Comparison of ENCODE assay signal across 16 cellular contexts in genomic region chr12:52263761-52264434, GRCh38. TPM values are rescaled to one million over a fixed set of nuclear protein-coding genes. Genes with fewer than 3 reads are reported as not detected.
A peak's percentile ranks its signal among the peaks of the same experiment; 100 is the strongest.
DNase-seq lines count a peak whose midpoint lies in the region; ATAC-seq, FAIRE-seq and TF ChIP-seq lines count a peak whose summit lies in the region.
"Had no signal": no experiment of that assay in that cellular context is flagged by ENCODE, and none has a peak within 500 bp of the region (broad histone marks: within the 10 kb centered on the region; RNA-seq: fewer than 3 reads in every experiment).

No MANE protein-coding gene starts in this region.

- H3K9ac ChIP-seq in HepG2 (ENCODE audit: insufficient read depth, low read depth, low read length), result no peak overlapping the region
- H3K9ac ChIP-seq in kidney (ENCODE audit: low read length in 2 of 2), result no peak overlapping the region
- H3K9ac ChIP-seq: BLaER1 had no signal

- H3K4me3 Mint-ChIP-seq in osteocyte (ENCODE audit: unreplicated experiment), result no peak overlapping the region
- H3K4me3 Mint-ChIP-seq: CD8-positive, alpha-beta memory T cell; HFFc6 had no signal

- H3K4me3 ChIP-seq in HepG2 (replicated peaks in 1 of 3; ENCODE audit: insufficient read depth in 1 of 3, low read depth in 2 of 3, low read length in 3 of 3) (no peak overlapping the region), right lobe of liver (no peak overlapping the region), kidney (ENCODE audit: low read length in 2 of 2) (no peak overlapping the region), small intestine (ENCODE audit: low read depth in 1 of 2, low read length in 2 of 2) (no peak overlapping the region)
- H3K4me3 ChIP-seq: BLaER1 had no signal

- H3K27me3 ChIP-seq in HepG2 (ENCODE audit: control insufficient read depth in 1 of 2, insufficient read depth in 2 of 2, low read length in 2 of 2), result peaks cover 0 to 2% of the 10 kb centered on the region in 2 experiments; a peak in 2 of 5 replicates
- H3K27me3 ChIP-seq in right lobe of liver, result no peaks in the 10 kb centered on the region
- peaks cover 0 to 5% of the 10 kb centered on the region in 2 donors for H3K27me3 ChIP-seq in small intestine (ENCODE audit: control insufficient read depth in 2 of 2, insufficient read depth in 2 of 2, low read length in 2 of 2)
- H3K27me3 ChIP-seq: BLaER1 had no signal

- intact Hi-C loops in HepG2 (cut with micrococcal nuclease; ENCODE audit: unreplicated experiment) (no loop called here), right lobe of liver (cut with DNase I) (no loop called here), kidney (cut with DNase I) (no loop called here)

- no peak overlapping the region for H3K4me2 ChIP-seq in HepG2 (ENCODE audit: low read depth, low read length)
- H3K4me2 ChIP-seq: BLaER1 had no signal

- TF ChIP-seq EP300 in HepG2 (IDR thresholded peaks at IDR 0.05; ENCODE audit: low read depth in 2 of 2, low read length in 2 of 2), result no peak
- TF ChIP-seq EP300 in HepG2 (CRISPR knock-in tag; IDR thresholded peaks at IDR 0.05; ENCODE audit: borderline replicate concordance), result no peak

- no peak for TF ChIP-seq POLR2A in HepG2 (IDR thresholded peaks at IDR 0.05; ENCODE audit: insufficient read depth in 1 of 2, low read depth in 2 of 2, low read length in 2 of 2)
- TF ChIP-seq POLR2A in right lobe of liver (IDR thresholded peaks at IDR 0.05), result no peak

- WGBS in HepG2 (ENCODE audit: low lambda C conversion rate), result 33% methylated on average over 3 of the region's 7 CpGs
- 71% methylated on average over 3 of the region's 7 CpGs for whole genome bisulfite sequencing in right lobe of liver (ENCODE audit: insufficient coverage, low coverage, low lambda C conversion rate, missing lambda C conversion rate)
- WGBS in small intestine, 3 donors, result 87 to 90% (median 89%) methylated on average over 7 of the region's 7 CpGs

- in situ Hi-C loops in HepG2 (cut with HindIII; ENCODE audit: extremely low pct_ligation_motif_present, low pct_unique_long_range_greater_than_20kb), result no loop called here

- no peaks in the 10 kb centered on the region for H3K4me1 ChIP-seq in HepG2 (ENCODE audit: insufficient read depth, low read length)
- H3K4me1 ChIP-seq in right lobe of liver, result no peaks in the 10 kb centered on the region
- peaks cover 0 to 4% of the 10 kb centered on the region in 2 donors for H3K4me1 ChIP-seq in kidney (ENCODE audit: control insufficient read depth in 1 of 2, insufficient read depth in 1 of 2, low read depth in 1 of 2, low read length in 2 of 2)
- no peaks in the 10 kb centered on the region for H3K4me1 ChIP-seq in small intestine (ENCODE audit: control insufficient read depth in 2 of 2, insufficient read depth in 1 of 2, low read depth in 1 of 2, low read length in 1 of 2)

- H3K27me3 Mint-ChIP-seq in osteocyte (ENCODE audit: unreplicated experiment), result no peaks in the 10 kb centered on the region

- H3K36me3 Mint-ChIP-seq in osteocyte (ENCODE audit: unreplicated experiment), result no peaks in the 10 kb centered on the region
- H3K36me3 Mint-ChIP-seq: CD8-positive, alpha-beta memory T cell had no signal

- no peak overlapping the region for H3K27ac Mint-ChIP-seq in osteocyte (ENCODE audit: unreplicated experiment)
- H3K27ac Mint-ChIP-seq: CD8-positive, alpha-beta memory T cell; HFFc6 had no signal

- CTCF ChIA-PET in HepG2 (lab: Yijun Ruan, JAX; ENCODE audit: low intra/inter-chr PET ratio, low total read pairs), result no interaction called here

- POLR2A ChIA-PET in HepG2 (lab: Yijun Ruan, JAX), result no interaction called here

- TF ChIP-seq RAD21 in HepG2 (CRISPR knock-in tag; IDR thresholded peaks at IDR 0.05), result no peak

- H3K36me3 ChIP-seq in HepG2 (replicated peaks in 1 of 2; ENCODE audit: control insufficient read depth in 1 of 2, insufficient read depth in 2 of 2, low read length in 2 of 2), result no peaks in the 10 kb centered on the region
- no peaks in the 10 kb centered on the region for H3K36me3 ChIP-seq in right lobe of liver
- no peaks in the 10 kb centered on the region for H3K36me3 ChIP-seq in kidney (ENCODE audit: control insufficient read depth in 1 of 2, insufficient read depth in 2 of 2, low read length in 2 of 2)
- no peaks in the 10 kb centered on the region for H3K36me3 ChIP-seq in small intestine (ENCODE audit: control insufficient read depth in 2 of 2, insufficient read depth in 2 of 2, low read length in 2 of 2)
- H3K36me3 ChIP-seq: BLaER1 had no signal

- ATAC-seq in HepG2 (no peak), right lobe of liver (no peak)

- H3K4me1 Mint-ChIP-seq in osteocyte (ENCODE audit: unreplicated experiment), result peaks cover 33% of the 10 kb centered on the region

- H3K27ac ChIP-seq in HepG2 (ENCODE audit: extremely low read length, insufficient read depth, low read length) (no peak overlapping the region), right lobe of liver (no peak overlapping the region), kidney (ENCODE audit: low read depth in 2 of 2, low read length in 2 of 2) (no peak overlapping the region), small intestine (ENCODE audit: low read depth in 1 of 2, low read length in 1 of 2) (no peak overlapping the region)
- H3K27ac ChIP-seq: BLaER1 had no signal

- H3K9me3 Mint-ChIP-seq in osteocyte (ENCODE audit: unreplicated experiment), result no peaks in the 10 kb centered on the region
- H3K9me3 Mint-ChIP-seq: CD8-positive, alpha-beta memory T cell; HFFc6 had no signal

- FAIRE-seq in HepG2 (lab: Jason Lieb, UNC) (no peak), kidney (lab: Jason Lieb, UNC) (no peak), small intestine (lab: Jason Lieb, UNC) (no peak)
- FAIRE-seq: HTR-8/SVneo had no signal

- no peak for TF ChIP-seq CTCF in HepG2 (CRISPR knock-in tag; IDR thresholded peaks at IDR 0.05)
- TF ChIP-seq CTCF in right lobe of liver (IDR thresholded peaks at IDR 0.05), result no peak
- no peak for TF ChIP-seq CTCF in kidney (IDR thresholded peaks at IDR 0.05; ENCODE audit: borderline replicate concordance, extremely low read depth, insufficient read depth)
- TF ChIP-seq CTCF in osteocyte (IDR thresholded peaks at IDR 0.05), result no peak

- H2AFZ ChIP-seq in HepG2 (ENCODE audit: low read length), result no peak overlapping the region

- no peaks in the 10 kb centered on the region for H3K79me2 ChIP-seq in HepG2 (ENCODE audit: insufficient read depth, low read length)

- BruUV-seq in HepG2 (replicated peaks; lab: Mats Ljungman, UMichigan), result no TSS peak

- peaks cover 12% of the 10 kb centered on the region for H3K9me3 ChIP-seq in HepG2 (ENCODE audit: low read length)
- H3K9me3 ChIP-seq in right lobe of liver, result no peaks in the 10 kb centered on the region
- no peaks in the 10 kb centered on the region for H3K9me3 ChIP-seq in kidney (ENCODE audit: control insufficient read depth in 1 of 2, low read length in 2 of 2)
- H3K9me3 ChIP-seq in small intestine (ENCODE audit: control insufficient read depth, low read depth), result no peaks in the 10 kb centered on the region

- no peak for DNase-seq in HepG2 (ENCODE audit: low spot score)
- DNase-seq in right lobe of liver, result no peak
- DNase-seq in kidney, result peak; percentile 49
- peak; percentile 17 for DNase-seq in small intestine
- DNase-seq in osteocyte (ENCODE audit: extremely low spot score, unreplicated experiment), result no peak
- DNase-seq in GDM1 (lab: John Stamatoyannopoulos, UW), result no peak
- DNase-seq in activated CD4-positive, alpha-beta T cell treated with anti-CD3 and anti-CD28 coated beads for 48 hours, result no peak
- DNase-seq: 8988T; AML-193; CD8-positive, alpha-beta memory T cell; DMS53; HCEC 1CT; HFFc6 had no signal

- no peaks in the 10 kb centered on the region for H4K20me1 ChIP-seq in HepG2 (ENCODE audit: insufficient read depth, low read length)
- H4K20me1 ChIP-seq: BLaER1 had no signal

RNA-seq across cellular contexts. Expression of gene KRT86, which starts 10.5 kb away (rescaled TPM):
- total RNA-seq in HepG2 (2016; rRNA removed; fragmentation: Illumina TruSeq; extraction: Trizol), result not detected in 2 replicates
- not detected in 2 replicates for total RNA-seq in HepG2 (2016; cell fraction: cytosol; rRNA removed; fragmentation: Illumina TruSeq; extraction: Trizol; ENCODE audit: low read depth)
- not detected in 2 replicates for total RNA-seq in HepG2 (2016; cell fraction: insoluble cytoplasmic fraction; rRNA removed; fragmentation: Illumina TruSeq; extraction: Trizol)
- not detected in 2 replicates for total RNA-seq in HepG2 (2016; cell fraction: membrane; rRNA removed; fragmentation: Illumina TruSeq; extraction: Trizol)
- total RNA-seq in HepG2 (2016; cell fraction: nucleus; rRNA removed; fragmentation: Illumina TruSeq; extraction: Trizol), result not detected in 2 replicates
- polyA plus RNA-seq in HepG2 (2011; rRNA removed), result not detected in 2 replicates
- not detected in 2 replicates for polyA plus RNA-seq in HepG2 (2011; cell fraction: cytosol; rRNA removed)
- not detected in 2 replicates for polyA plus RNA-seq in HepG2 (2011; cell fraction: nucleus; rRNA removed)
- polyA plus RNA-seq in HepG2 (2012), result not detected in 2 replicates
- not detected in 2 replicates for polyA plus RNA-seq in HepG2 (2016; cell fraction: cytosol; fragmentation: Illumina TruSeq; extraction: Trizol; ENCODE audit: low read depth)
- not detected in 2 replicates for polyA plus RNA-seq in HepG2 (2016; cell fraction: insoluble cytoplasmic fraction; fragmentation: Illumina TruSeq; extraction: Trizol; ENCODE audit: low read depth)
- not detected in 2 replicates for polyA plus RNA-seq in HepG2 (2016; cell fraction: membrane; fragmentation: Illumina TruSeq; extraction: Trizol; ENCODE audit: low read depth)
- not detected in 2 replicates for polyA plus RNA-seq in HepG2 (2016; cell fraction: nucleus; fragmentation: Illumina TruSeq; extraction: Trizol; ENCODE audit: insufficient read depth, low read depth)
- 0.61 TPM in 1 of 2 replicates, not detected in the other for polyA minus RNA-seq in HepG2 (2011; rRNA and poly(A)+ RNA removed; ENCODE audit: low replicate concordance)
- not detected in 2 replicates for polyA minus RNA-seq in HepG2 (2011; cell fraction: cytosol; rRNA and poly(A)+ RNA removed)
- not detected in 2 replicates for polyA minus RNA-seq in HepG2 (2011; cell fraction: nucleus; rRNA and poly(A)+ RNA removed)
- total RNA-seq in right lobe of liver, result not detected
- 1.3 TPM for total RNA-seq in kidney
- not detected for polyA plus RNA-seq in kidney (ENCODE audit: insufficient read depth, low read depth, low replicate concordance)
- under 1 TPM in 2 of 3 donors, not detected in 1; 0.01 to 0.54 TPM for polyA plus RNA-seq in small intestine
- total RNA-seq in osteocyte, result 0.24 TPM in 2 replicates
- polyA plus RNA-seq: CD8-positive, alpha-beta memory T cell had no signal

RNA-seq across cellular contexts. Expression of gene KRT81, which starts 27.4 kb away (rescaled TPM):
- not detected in 2 replicates for total RNA-seq in HepG2 (2016; rRNA removed; fragmentation: Illumina TruSeq; extraction: Trizol)
- not detected in 2 replicates for total RNA-seq in HepG2 (2016; cell fraction: cytosol; rRNA removed; fragmentation: Illumina TruSeq; extraction: Trizol; ENCODE audit: low read depth)
- total RNA-seq in HepG2 (2016; cell fraction: insoluble cytoplasmic fraction; rRNA removed; fragmentation: Illumina TruSeq; extraction: Trizol), result not detected in 2 replicates
- total RNA-seq in HepG2 (2016; cell fraction: membrane; rRNA removed; fragmentation: Illumina TruSeq; extraction: Trizol), result not detected in 2 replicates
- total RNA-seq in HepG2 (2016; cell fraction: nucleus; rRNA removed; fragmentation: Illumina TruSeq; extraction: Trizol), result not detected in 2 replicates
- polyA plus RNA-seq in HepG2 (2011; rRNA removed), result not detected in 2 replicates
- 0.03 TPM in 1 of 2 replicates, not detected in the other for polyA plus RNA-seq in HepG2 (2011; cell fraction: cytosol; rRNA removed)
- polyA plus RNA-seq in HepG2 (2011; cell fraction: nucleus; rRNA removed), result not detected in 2 replicates
- not detected in 2 replicates for polyA plus RNA-seq in HepG2 (2012)
- 0.08 TPM in 1 of 2 replicates, not detected in the other for polyA plus RNA-seq in HepG2 (2016; cell fraction: cytosol; fragmentation: Illumina TruSeq; extraction: Trizol; ENCODE audit: low read depth)
- not detected in 2 replicates for polyA plus RNA-seq in HepG2 (2016; cell fraction: insoluble cytoplasmic fraction; fragmentation: Illumina TruSeq; extraction: Trizol; ENCODE audit: low read depth)
- not detected in 2 replicates for polyA plus RNA-seq in HepG2 (2016; cell fraction: membrane; fragmentation: Illumina TruSeq; extraction: Trizol; ENCODE audit: low read depth)
- not detected in 2 replicates for polyA plus RNA-seq in HepG2 (2016; cell fraction: nucleus; fragmentation: Illumina TruSeq; extraction: Trizol; ENCODE audit: insufficient read depth, low read depth)
- 0.23 TPM in 1 of 2 replicates, not detected in the other for polyA minus RNA-seq in HepG2 (2011; rRNA and poly(A)+ RNA removed; ENCODE audit: low replicate concordance)
- not detected in 2 replicates for polyA minus RNA-seq in HepG2 (2011; cell fraction: cytosol; rRNA and poly(A)+ RNA removed)
- not detected in 2 replicates for polyA minus RNA-seq in HepG2 (2011; cell fraction: nucleus; rRNA and poly(A)+ RNA removed)
- total RNA-seq in right lobe of liver, result under 1 TPM in 1 of 6 experiments, not detected in 5; 0.13 TPM
- total RNA-seq in kidney, result not detected
- polyA plus RNA-seq in kidney (ENCODE audit: insufficient read depth, low read depth, low replicate concordance), result not detected
- not detected for polyA plus RNA-seq in small intestine
- 0.50 and 0.83 TPM in 2 replicates for total RNA-seq in osteocyte
- total RNA-seq: CD8-positive, alpha-beta memory T cell had no signal
- polyA plus RNA-seq: CD8-positive, alpha-beta memory T cell had no signal

RNA-seq across cellular contexts. Expression of gene KRT7, which starts 30.9 kb away (rescaled TPM):
- not detected in 2 replicates for total RNA-seq in HepG2 (2016; rRNA removed; fragmentation: Illumina TruSeq; extraction: Trizol)
- total RNA-seq in HepG2 (2016; cell fraction: cytosol; rRNA removed; fragmentation: Illumina TruSeq; extraction: Trizol; ENCODE audit: low read depth), result not detected in 2 replicates
- not detected in 2 replicates for total RNA-seq in HepG2 (2016; cell fraction: insoluble cytoplasmic fraction; rRNA removed; fragmentation: Illumina TruSeq; extraction: Trizol)
- total RNA-seq in HepG2 (2016; cell fraction: membrane; rRNA removed; fragmentation: Illumina TruSeq; extraction: Trizol), result 0.31 TPM in 1 of 2 replicates, not detected in the other
- total RNA-seq in HepG2 (2016; cell fraction: nucleus; rRNA removed; fragmentation: Illumina TruSeq; extraction: Trizol), result not detected in 2 replicates
- 0.83 TPM in 1 of 2 replicates, not detected in the other for polyA plus RNA-seq in HepG2 (2011; rRNA removed)
- 0.47 and 1.2 TPM in 2 replicates for polyA plus RNA-seq in HepG2 (2011; cell fraction: cytosol; rRNA removed)
- not detected in 2 replicates for polyA plus RNA-seq in HepG2 (2011; cell fraction: nucleus; rRNA removed)
- polyA plus RNA-seq in HepG2 (2012), result not detected in 2 replicates
- 0.34 TPM in 1 of 2 replicates, not detected in the other for polyA plus RNA-seq in HepG2 (2016; cell fraction: cytosol; fragmentation: Illumina TruSeq; extraction: Trizol; ENCODE audit: low read depth)
- not detected in 2 replicates for polyA plus RNA-seq in HepG2 (2016; cell fraction: insoluble cytoplasmic fraction; fragmentation: Illumina TruSeq; extraction: Trizol; ENCODE audit: low read depth)
- not detected in 2 replicates for polyA plus RNA-seq in HepG2 (2016; cell fraction: membrane; fragmentation: Illumina TruSeq; extraction: Trizol; ENCODE audit: low read depth)
- polyA plus RNA-seq in HepG2 (2016; cell fraction: nucleus; fragmentation: Illumina TruSeq; extraction: Trizol; ENCODE audit: insufficient read depth, low read depth), result not detected in 2 replicates
- polyA minus RNA-seq in HepG2 (2011; rRNA and poly(A)+ RNA removed; ENCODE audit: low replicate concordance), result 646 TPM in 1 of 2 replicates, not detected in the other
- 4.2 and 7.9 TPM in 2 replicates for polyA minus RNA-seq in HepG2 (2011; cell fraction: cytosol; rRNA and poly(A)+ RNA removed)
- polyA minus RNA-seq in HepG2 (2011; cell fraction: nucleus; rRNA and poly(A)+ RNA removed), result 1.5 and 2.7 TPM in 2 replicates
- 10 to 100 TPM in 3 of 6 experiments, 1 to 10 TPM in 3; 3.4 to 19.2 (median 10.7) TPM for total RNA-seq in right lobe of liver
- 1,490 TPM for total RNA-seq in kidney
- 173 TPM for polyA plus RNA-seq in kidney (ENCODE audit: insufficient read depth, low read depth, low replicate concordance)
- polyA plus RNA-seq in small intestine, result 10 to 100 TPM in 1 of 3 donors, 1 to 10 TPM in 2; 2.2 to 10.1 (median 3.9) TPM
- 168 and 178 TPM in 2 replicates for total RNA-seq in osteocyte
- polyA plus RNA-seq: CD8-positive, alpha-beta memory T cell had no signal

RNA-seq across cellular contexts. Expression of gene KRT83, which starts 57.3 kb away (rescaled TPM):
- total RNA-seq in HepG2 (2016; rRNA removed; fragmentation: Illumina TruSeq; extraction: Trizol) (not detected in 2 replicates), right lobe of liver (not detected), kidney (not detected), osteocyte (not detected in 2 replicates)
- not detected in 2 replicates for total RNA-seq in HepG2 (2016; cell fraction: cytosol; rRNA removed; fragmentation: Illumina TruSeq; extraction: Trizol; ENCODE audit: low read depth)
- not detected in 2 replicates for total RNA-seq in HepG2 (2016; cell fraction: insoluble cytoplasmic fraction; rRNA removed; fragmentation: Illumina TruSeq; extraction: Trizol)
- not detected in 2 replicates for total RNA-seq in HepG2 (2016; cell fraction: membrane; rRNA removed; fragmentation: Illumina TruSeq; extraction: Trizol)
- not detected in 2 replicates for total RNA-seq in HepG2 (2016; cell fraction: nucleus; rRNA removed; fragmentation: Illumina TruSeq; extraction: Trizol)
- polyA plus RNA-seq in HepG2 (2011; rRNA removed) (not detected in 2 replicates), kidney (ENCODE audit: insufficient read depth, low read depth, low replicate concordance) (not detected), small intestine (not detected)
- not detected in 2 replicates for polyA plus RNA-seq in HepG2 (2011; cell fraction: cytosol; rRNA removed)
- not detected in 2 replicates for polyA plus RNA-seq in HepG2 (2011; cell fraction: nucleus; rRNA removed)
- not detected in 2 replicates for polyA plus RNA-seq in HepG2 (2012)
- not detected in 2 replicates for polyA plus RNA-seq in HepG2 (2016; cell fraction: cytosol; fragmentation: Illumina TruSeq; extraction: Trizol; ENCODE audit: low read depth)
- polyA plus RNA-seq in HepG2 (2016; cell fraction: insoluble cytoplasmic fraction; fragmentation: Illumina TruSeq; extraction: Trizol; ENCODE audit: low read depth), result not detected in 2 replicates
- polyA plus RNA-seq in HepG2 (2016; cell fraction: membrane; fragmentation: Illumina TruSeq; extraction: Trizol; ENCODE audit: low read depth), result not detected in 2 replicates
- polyA plus RNA-seq in HepG2 (2016; cell fraction: nucleus; fragmentation: Illumina TruSeq; extraction: Trizol; ENCODE audit: insufficient read depth, low read depth), result not detected in 2 replicates
- 0.98 TPM in 1 of 2 replicates, not detected in the other for polyA minus RNA-seq in HepG2 (2011; rRNA and poly(A)+ RNA removed; ENCODE audit: low replicate concordance)
- polyA minus RNA-seq in HepG2 (2011; cell fraction: cytosol; rRNA and poly(A)+ RNA removed), result not detected in 2 replicates
- polyA minus RNA-seq in HepG2 (2011; cell fraction: nucleus; rRNA and poly(A)+ RNA removed), result not detected in 2 replicates
- total RNA-seq: CD8-positive, alpha-beta memory T cell; H4; HFFc6 had no signal
- polyA plus RNA-seq: CD8-positive, alpha-beta memory T cell had no signal

Comparison
In these comparisons a context has a peak if more than half of its experiments do, and no peak if none do; other contexts are left out.
1. DNase-seq: peak in kidney (single experiment) and small intestine (single experiment); none in HepG2 (single experiment), right lobe of liver (0 of 3), osteocyte (single experiment), GDM1 (single experiment) and activated CD4-positive, alpha-beta T cell treated with anti-CD3 and anti-CD28 coated beads for 48 hours (single experiment).